ENCODE assay signal across 28 cellular contexts in genomic region chr17:27284811-27285415, GRCh38. TPM values are rescaled to one million over a fixed set of nuclear protein-coding genes. Genes with fewer than 3 reads are reported as not detected.
DNase-seq lines count a peak whose midpoint lies in the region; ATAC-seq, FAIRE-seq and TF ChIP-seq lines count a peak whose summit lies in the region.
"Had no signal": no experiment of that assay in that cellular context is flagged by ENCODE, and none has a peak within 500 bp of the region (broad histone marks: within the 10 kb centered on the region; RNA-seq: fewer than 3 reads in every experiment).

No MANE protein-coding gene starts in this region.

- no peak overlapping the region for H2AFZ ChIP-seq in HepG2 (ENCODE audit: low read length)

- WGBS in adrenal gland, 4 donors, result 11 to 21% (median 19%) methylated on average over 5 of the region's 5 CpGs
- WGBS in HepG2 (ENCODE audit: low lambda C conversion rate), result 16% methylated on average over 5 of the region's 5 CpGs

- TF ChIP-seq CTCF in adrenal gland (IDR thresholded peaks at IDR 0.05) (no peak), HepG2 (CRISPR knock-in tag; IDR thresholded peaks at IDR 0.05) (no peak)

- H3K79me2 ChIP-seq in HepG2 (ENCODE audit: insufficient read depth, low read length), result no peaks in the 10 kb centered on the region

- POLR2A ChIA-PET in HepG2 (lab: Yijun Ruan, JAX), result interaction anchor here (0.6 to 1.3 kb wide), 4 partner anchors 9 to 43 kb away, joined by 3 to 9 read pairs (median 4); no protein-coding TSS in a partner anchor

- H3K4me3 Mint-ChIP-seq in stimulated activated naive B cell treated with anti-CD40 and anti-IgM and Interleukin-4, amounts not matched to agents 10 μg/mL and 1 μg/mL and 100 μg/mL, for 72 hours, result peak overlapping the region; percentile 29 to 58
- H3K4me3 Mint-ChIP-seq: activated CD8-positive, alpha-beta memory T cell treated with anti-CD3 and anti-CD28 coated beads, Interleukin-2, amount 10 ng/mL, durations not matched to agents 7 days and 5 days; activated T-cell treated with anti-CD3 and anti-CD28 coated beads, Interleukin-2, amount 50 U/mL, for 72 hours; CD8-positive, alpha-beta T cell; naive thymus-derived CD4-positive, alpha-beta T cell; stimulated activated naive CD8-positive, alpha-beta T cell treated with anti-CD3 and anti-CD28 coated beads, Interleukin-15, amount 100 ng/mL, for 72 hours had no signal

- H3K27me3 Mint-ChIP-seq in stimulated activated naive B cell treated with anti-CD40 and anti-IgM and Interleukin-4, amounts not matched to agents 10 μg/mL and 1 μg/mL and 100 μg/mL, for 72 hours, result no peaks in the 10 kb centered on the region
- H3K27me3 Mint-ChIP-seq: stimulated activated naive CD8-positive, alpha-beta T cell treated with anti-CD3 and anti-CD28 coated beads, Interleukin-15, amount 100 ng/mL, for 72 hours had no signal

- H3K36me3 ChIP-seq in adrenal gland (replicated peaks in 1 of 2) (no peaks in the 10 kb centered on the region), HepG2 (replicated peaks in 1 of 2; ENCODE audit: control insufficient read depth in 1 of 2, insufficient read depth in 2 of 2, low read length in 2 of 2) (no peaks in the 10 kb centered on the region)
- H3K36me3 ChIP-seq: tibial artery had no signal

- H3K27me3 ChIP-seq in adrenal gland (no peaks in the 10 kb centered on the region), HepG2 (ENCODE audit: control insufficient read depth in 1 of 2, insufficient read depth in 2 of 2, low read length in 2 of 2) (0 out of 5 replicates have a peak, but pooled peaks cover 2 to 9% of the 10 kb centered on the region in 2 experiments)
- H3K27me3 ChIP-seq: foreskin keratinocyte, tibial artery had no signal

- DNase-seq in NCI-H2196 (lab: John Stamatoyannopoulos, UW; ENCODE audit: unreplicated experiment) (peak; percentile 6), NCI-H2196 treated with DMSO at 0.1 percent for 48 hours (lab: John Stamatoyannopoulos, UW; ENCODE audit: unreplicated experiment) (no peak), adrenal gland (peak in 5 of 7 donors; percentile 20 to 42 (median 36)), HepG2 (ENCODE audit: low spot score) (no peak), sciatic nerve (ENCODE audit: low spot score) (no peak), foreskin melanocyte (no peak)
- DNase-seq in stimulated activated naive B cell treated with anti-CD40 and anti-IgM and Interleukin-4, amounts not matched to agents 10 μg/mL and 1 μg/mL and 100 μg/mL, for 72 hours, result no peak
- DNase-seq: activated CD4-positive, CD25-positive, alpha-beta regulatory T cell; activated CD8-positive, alpha-beta memory T cell treated with anti-CD3 and anti-CD28 coated beads, Interleukin-2, amount 10 ng/mL, durations not matched to agents 7 days and 5 days; activated naive CD4-positive, alpha-beta T cell treated with Interleukin-2 at 50 U/mL for 16 hours; activated T-cell treated with anti-CD3 and anti-CD28 coated beads, Interleukin-2, amount 50 U/mL, for 72 hours; AML-193; CD8-positive, alpha-beta T cell; cerebellar nuclear complex; effector CD8-positive, alpha-beta T cell; foreskin keratinocyte; Kasumi-1; naive thymus-derived CD4-positive, alpha-beta T cell; NCI-H526; occipital lobe; SIG-M5; stimulated activated naive CD8-positive, alpha-beta T cell treated with anti-CD3 and anti-CD28 coated beads, Interleukin-15, amount 100 ng/mL, for 72 hours; tibial artery had no signal

- H3K4me1 ChIP-seq in adrenal gland (replicated peaks in 1 of 2) (peaks cover 6 to 28% of the 10 kb centered on the region in 2 donors), HepG2 (ENCODE audit: insufficient read depth, low read length) (peaks cover 15% of the 10 kb centered on the region)
- H3K4me1 ChIP-seq: foreskin keratinocyte had no signal

- peak overlapping the region in 4 of 5 donors; percentile 23 to 67 (median 31) for H3K27ac ChIP-seq in adrenal gland
- no peak overlapping the region for H3K27ac ChIP-seq in HepG2 (ENCODE audit: extremely low read length, insufficient read depth, low read length)
- H3K27ac ChIP-seq: foreskin keratinocyte, tibial artery had no signal

- peak in 1 of 2 donors; percentile 8 for TF ChIP-seq POLR2A in adrenal gland (IDR thresholded peaks at IDR 0.05)
- TF ChIP-seq POLR2A in HepG2 (IDR thresholded peaks at IDR 0.05; ENCODE audit: insufficient read depth in 1 of 2, low read depth in 2 of 2, low read length in 2 of 2), result no peak

- H3K4me2 ChIP-seq in HepG2 (ENCODE audit: low read depth, low read length), result peak overlapping the region; percentile 39; the same call in 1 of the 2 replicates

- no peaks in the 10 kb centered on the region for H3K36me3 Mint-ChIP-seq in stimulated activated naive B cell treated with anti-CD40 and anti-IgM and Interleukin-4, amounts not matched to agents 10 μg/mL and 1 μg/mL and 100 μg/mL, for 72 hours
- H3K36me3 Mint-ChIP-seq: activated CD8-positive, alpha-beta memory T cell treated with anti-CD3 and anti-CD28 coated beads, Interleukin-2, amount 10 ng/mL, durations not matched to agents 7 days and 5 days; brain; CD8-positive, alpha-beta T cell; naive thymus-derived CD4-positive, alpha-beta T cell had no signal

- H3K4me3 ChIP-seq in adrenal gland (no peak overlapping the region), HepG2 (replicated peaks in 1 of 3; ENCODE audit: insufficient read depth in 1 of 3, low read depth in 2 of 3, low read length in 3 of 3) (no peak overlapping the region)
- H3K4me3 ChIP-seq: tibial artery had no signal

- peaks cover 28 to 62% of the 10 kb centered on the region in 2 donors for H3K4me1 Mint-ChIP-seq in stimulated activated naive B cell treated with anti-CD40 and anti-IgM and Interleukin-4, amounts not matched to agents 10 μg/mL and 1 μg/mL and 100 μg/mL, for 72 hours

- H3K9ac ChIP-seq in HepG2 (ENCODE audit: insufficient read depth, low read depth, low read length), result no peak overlapping the region

- ATAC-seq in HepG2 (no peak), sciatic nerve (no peak), GM18873 (IDR thresholded peaks at IDR 0.05; ENCODE audit: low FRiP score, unreplicated experiment) (no peak)
- ATAC-seq in stimulated activated naive B cell treated with anti-CD40 and anti-IgM and Interleukin-4, amounts not matched to agents 10 μg/mL and 1 μg/mL and 100 μg/mL, for 72 hours (replicated peaks), result no peak
- ATAC-seq: activated CD8-positive, alpha-beta memory T cell treated with anti-CD3 and anti-CD28 coated beads, Interleukin-2, amount 10 ng/mL, durations not matched to agents 7 days and 5 days; activated T-cell treated with anti-CD3 and anti-CD28 coated beads, Interleukin-2, amount 50 U/mL, for 72 hours; CD8-positive, alpha-beta T cell; foreskin keratinocyte; HCT116; naive thymus-derived CD4-positive, alpha-beta T cell; Panc1; stimulated activated naive CD8-positive, alpha-beta T cell treated with anti-CD3 and anti-CD28 coated beads, Interleukin-15, amount 100 ng/mL, for 72 hours had no signal

- no peaks in the 10 kb centered on the region for H3K9me3 Mint-ChIP-seq in stimulated activated naive B cell treated with anti-CD40 and anti-IgM and Interleukin-4, amounts not matched to agents 10 μg/mL and 1 μg/mL and 100 μg/mL, for 72 hours
- H3K9me3 Mint-ChIP-seq: activated T-cell treated with anti-CD3 and anti-CD28 coated beads, Interleukin-2, amount 50 U/mL, for 72 hours; brain; CD8-positive, alpha-beta T cell; naive thymus-derived CD4-positive, alpha-beta T cell; stimulated activated naive CD8-positive, alpha-beta T cell treated with anti-CD3 and anti-CD28 coated beads, Interleukin-15, amount 100 ng/mL, for 72 hours had no signal

- no peak for TF ChIP-seq RAD21 in HepG2 (CRISPR knock-in tag; IDR thresholded peaks at IDR 0.05)

- H3K9me3 ChIP-seq in adrenal gland (replicated peaks in 1 of 3) (no peaks in the 10 kb centered on the region), HepG2 (ENCODE audit: low read length) (no peaks in the 10 kb centered on the region)
- H3K9me3 ChIP-seq: tibial artery had no signal

- H3K27ac Mint-ChIP-seq in stimulated activated naive B cell treated with anti-CD40 and anti-IgM and Interleukin-4, amounts not matched to agents 10 μg/mL and 1 μg/mL and 100 μg/mL, for 72 hours, result peak overlapping the region; percentile 54
- H3K27ac Mint-ChIP-seq: activated CD8-positive, alpha-beta memory T cell treated with anti-CD3 and anti-CD28 coated beads, Interleukin-2, amount 10 ng/mL, durations not matched to agents 7 days and 5 days; activated T-cell treated with anti-CD3 and anti-CD28 coated beads, Interleukin-2, amount 50 U/mL, for 72 hours; brain; CD8-positive, alpha-beta T cell; naive thymus-derived CD4-positive, alpha-beta T cell had no signal

- FAIRE-seq in HepG2 (lab: Jason Lieb, UNC), result no peak
- FAIRE-seq: A204.1 had no signal

- no TSS peak for BruUV-seq in HepG2 (replicated peaks; lab: Mats Ljungman, UMichigan)

- CTCF ChIA-PET in HepG2 (lab: Yijun Ruan, JAX; ENCODE audit: low intra/inter-chr PET ratio, low total read pairs), result no interaction called here

- H4K20me1 ChIP-seq in HepG2 (ENCODE audit: insufficient read depth, low read length), result no peaks in the 10 kb centered on the region

- TF ChIP-seq EP300 in HepG2 (IDR thresholded peaks at IDR 0.05; ENCODE audit: low read depth in 2 of 2, low read length in 2 of 2), result no peak
- TF ChIP-seq EP300 in HepG2 (CRISPR knock-in tag; IDR thresholded peaks at IDR 0.05; ENCODE audit: borderline replicate concordance), result no peak

- in situ Hi-C loops in HepG2 (cut with HindIII; ENCODE audit: extremely low pct_ligation_motif_present, low pct_unique_long_range_greater_than_20kb), result no loop called here

- intact Hi-C loops in adrenal gland (cut with DNase I) (no loop called here), HepG2 (cut with micrococcal nuclease; ENCODE audit: unreplicated experiment) (no loop called here), sciatic nerve (cut with DNase I) (no loop called here)

RNA-seq across cellular contexts. Expression of gene WSB1, which starts 9.0 kb away (rescaled TPM):
- total RNA-seq in adrenal gland (100 to 1,000 TPM in 4 of 8 donors, 10 to 100 TPM in 4; 27.5 to 147 (median 100) TPM), HepG2 (2016; rRNA removed; fragmentation: Illumina TruSeq; extraction: Trizol) (81.3 and 93.3 TPM in 2 replicates), sciatic nerve (396 TPM)
- polyA plus RNA-seq in adrenal gland (10 to 100 TPM; 51.0 to 77.5 (median 76.7) TPM), HepG2 (2011; rRNA removed) (253 and 294 TPM in 2 replicates)
- total RNA-seq in HepG2 (2016; cell fraction: cytosol; rRNA removed; fragmentation: Illumina TruSeq; extraction: Trizol; ENCODE audit: low read depth), result 26.6 and 31.7 TPM in 2 replicates
- 77.2 and 87.4 TPM in 2 replicates for total RNA-seq in HepG2 (2016; cell fraction: insoluble cytoplasmic fraction; rRNA removed; fragmentation: Illumina TruSeq; extraction: Trizol)
- 21.0 and 21.8 TPM in 2 replicates for total RNA-seq in HepG2 (2016; cell fraction: membrane; rRNA removed; fragmentation: Illumina TruSeq; extraction: Trizol)
- total RNA-seq in HepG2 (2016; cell fraction: nucleus; rRNA removed; fragmentation: Illumina TruSeq; extraction: Trizol), result 85.9 and 97.4 TPM in 2 replicates
- 120 and 143 TPM in 2 replicates for polyA plus RNA-seq in HepG2 (2011; cell fraction: cytosol; rRNA removed)
- polyA plus RNA-seq in HepG2 (2011; cell fraction: nucleus; rRNA removed), result 1,276 and 1,394 TPM in 2 replicates
- 89.4 and 114 TPM in 2 replicates for polyA plus RNA-seq in HepG2 (2012)
- polyA plus RNA-seq in HepG2 (2016; cell fraction: cytosol; fragmentation: Illumina TruSeq; extraction: Trizol; ENCODE audit: low read depth), result 1.8 and 1.9 TPM in 2 replicates
- 71.2 and 71.6 TPM in 2 replicates for polyA plus RNA-seq in HepG2 (2016; cell fraction: insoluble cytoplasmic fraction; fragmentation: Illumina TruSeq; extraction: Trizol; ENCODE audit: low read depth)
- 3.9 and 4.5 TPM in 2 replicates for polyA plus RNA-seq in HepG2 (2016; cell fraction: membrane; fragmentation: Illumina TruSeq; extraction: Trizol; ENCODE audit: low read depth)
- 181 and 184 TPM in 2 replicates for polyA plus RNA-seq in HepG2 (2016; cell fraction: nucleus; fragmentation: Illumina TruSeq; extraction: Trizol; ENCODE audit: insufficient read depth, low read depth)
- polyA minus RNA-seq in HepG2 (2011; rRNA and poly(A)+ RNA removed; ENCODE audit: low replicate concordance), result 35.0 and 79.1 TPM in 2 replicates
- 52.6 and 57.0 TPM in 2 replicates for polyA minus RNA-seq in HepG2 (2011; cell fraction: cytosol; rRNA and poly(A)+ RNA removed)
- polyA minus RNA-seq in HepG2 (2011; cell fraction: nucleus; rRNA and poly(A)+ RNA removed), result 216 and 246 TPM in 2 replicates

Comparison
In these comparisons a context has a peak if more than half of its experiments do, and no peak if none do; other contexts are left out.
1. DNase-seq: peak in NCI-H2196 (single experiment) and adrenal gland (5 of 7); none in NCI-H2196 treated with DMSO at 0.1 percent for 48 hours (single experiment), HepG2 (single experiment), stimulated activated naive B cell treated with anti-CD40 and anti-IgM and Interleukin-4, amounts not matched to agents 10 μg/mL and 1 μg/mL and 100 μg/mL, for 72 hours (single experiment), sciatic nerve (single experiment) and foreskin melanocyte (single experiment).